22 cellular contexts compared by ENCODE assay signal in the genomic region with DNA sequence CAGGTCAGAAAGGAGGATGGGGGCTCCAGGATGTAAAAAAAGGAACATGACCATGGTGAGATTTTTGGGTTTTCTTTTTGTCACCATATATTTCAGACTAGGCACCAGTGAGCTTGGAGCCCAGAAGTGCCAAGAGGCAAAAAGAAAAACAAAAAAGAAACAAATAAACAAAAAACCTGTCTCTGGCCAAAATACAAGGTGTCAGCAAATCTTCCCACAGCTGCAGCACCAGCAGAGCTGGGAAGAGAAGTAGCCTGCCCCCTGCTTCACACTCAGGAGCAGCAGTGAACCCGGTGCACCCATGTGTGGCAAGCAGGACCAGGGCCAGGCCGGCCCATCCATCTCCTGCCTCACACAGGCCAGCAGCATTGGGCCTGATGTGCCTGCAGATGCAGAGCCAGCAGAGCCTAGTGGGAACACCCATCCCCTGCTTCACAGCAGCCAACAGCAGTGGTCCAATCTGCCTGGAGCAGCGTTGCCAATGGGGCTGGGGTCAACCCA. TPM values are rescaled to one million over a fixed set of nuclear protein-coding genes. Genes with fewer than 3 reads are reported as not detected.
A peak's percentile ranks its signal among the peaks of the same experiment; 100 is the strongest.
DNase-seq lines count a peak whose midpoint lies in the region; ATAC-seq and TF ChIP-seq lines count a peak whose summit lies in the region.
"Had no signal": no experiment of that assay in that cellular context is flagged by ENCODE, and none has a peak within 500 bp of the region (broad histone marks: within the 10 kb centered on the region; RNA-seq: fewer than 3 reads in every experiment).

No MANE protein-coding gene starts in this region.

- H3K9me3 ChIP-seq in right atrium auricular region, result peaks cover 0 to 19% of the 10 kb centered on the region in 2 donors
- H3K9me3 ChIP-seq in heart right ventricle, result peaks cover 0 to 36% (median 15%) of the 10 kb centered on the region in 11 donors
- peaks cover 5% of the 10 kb centered on the region for H3K9me3 ChIP-seq in RWPE2 (ENCODE audit: severe bottlenecking)
- peaks cover 3% of the 10 kb centered on the region for H3K9me3 ChIP-seq in parathyroid adenoma (ENCODE audit: control insufficient read depth, low read length)

- TF ChIP-seq CTCF in right atrium auricular region (IDR thresholded peaks at IDR 0.05), result no peak
- TF ChIP-seq CTCF in heart right ventricle (IDR thresholded peaks at IDR 0.05), result no peak
- no peak for TF ChIP-seq CTCF in RWPE2 (IDR thresholded peaks at IDR 0.05; ENCODE audit: poor library complexity, severe bottlenecking)
- TF ChIP-seq CTCF in parathyroid adenoma (IDR thresholded peaks at IDR 0.05), result no peak

- peaks cover 36 to 48% of the 10 kb centered on the region in 2 donors for H3K4me1 Mint-ChIP-seq in immature natural killer cell
- no peaks in the 10 kb centered on the region for H3K4me1 Mint-ChIP-seq in activated CD8-positive, alpha-beta memory T cell treated with anti-CD3 and anti-CD28 coated beads, Interleukin-2, amount 10 ng/mL, durations not matched to agents 7 days and 5 days
- H3K4me1 Mint-ChIP-seq in activated T-helper 2 cell treated with anti-CD3 and anti-CD28 coated beads, Interferon-gamma antibody, Interleukin-2, Interleukin-4, amounts not matched to agents 10 μg/mL and 5 μg/mL and 100 μg/mL, durations not matched to agents 14 hours and 24 hours and 36 hours (ENCODE audit: low read depth), result no peaks in the 10 kb centered on the region
- H3K4me1 Mint-ChIP-seq: CD4-positive, CD25-positive, alpha-beta regulatory T cell; GM23338 had no signal

- H3K9ac ChIP-seq in parathyroid adenoma, result no peak overlapping the region
- H3K9ac ChIP-seq: KMS-11 had no signal

- peaks cover 14 to 19% (median 16%) of the 10 kb centered on the region in 3 donors for H3K36me3 Mint-ChIP-seq in immature natural killer cell
- peaks cover 8% of the 10 kb centered on the region for H3K36me3 Mint-ChIP-seq in activated CD8-positive, alpha-beta memory T cell treated with anti-CD3 and anti-CD28 coated beads, Interleukin-2, amount 10 ng/mL, durations not matched to agents 7 days and 5 days
- no peaks in the 10 kb centered on the region for H3K36me3 Mint-ChIP-seq in activated T-helper 2 cell treated with anti-CD3 and anti-CD28 coated beads, Interferon-gamma antibody, Interleukin-2, Interleukin-4, amounts not matched to agents 10 μg/mL and 5 μg/mL and 100 μg/mL, durations not matched to agents 14 hours and 24 hours and 36 hours (ENCODE audit: low read depth)
- H3K36me3 Mint-ChIP-seq: CD4-positive, CD25-positive, alpha-beta regulatory T cell had no signal

- no peaks in the 10 kb centered on the region for H3K79me2 ChIP-seq in parathyroid adenoma

- H3K36me3 ChIP-seq in right atrium auricular region, result no peaks in the 10 kb centered on the region
- no peaks in the 10 kb centered on the region for H3K36me3 ChIP-seq in heart right ventricle
- H3K36me3 ChIP-seq in RWPE2 (ENCODE audit: low read depth), result no peaks in the 10 kb centered on the region
- no peaks in the 10 kb centered on the region for H3K36me3 ChIP-seq in parathyroid adenoma (ENCODE audit: control insufficient read depth, insufficient read depth, low read length)

- no peak for ATAC-seq in heart right ventricle
- ATAC-seq in RWPE2 (ENCODE audit: low read depth), result no peak
- ATAC-seq in activated CD8-positive, alpha-beta memory T cell treated with anti-CD3 and anti-CD28 coated beads, Interleukin-2, amount 10 ng/mL, durations not matched to agents 7 days and 5 days, result no peak
- ATAC-seq: GM23338 had no signal

- H3K27me3 ChIP-seq in right atrium auricular region (no peaks in the 10 kb centered on the region), heart right ventricle (no peaks in the 10 kb centered on the region), RWPE2 (ENCODE audit: insufficient read depth, poor library complexity, severe bottlenecking) (no peaks in the 10 kb centered on the region), parathyroid adenoma (ENCODE audit: control insufficient read depth, insufficient read depth, low read length) (no peaks in the 10 kb centered on the region)

- peaks cover 15 to 26% (median 21%) of the 10 kb centered on the region in 6 donors for H3K9me3 Mint-ChIP-seq in immature natural killer cell
- peaks cover 6% of the 10 kb centered on the region for H3K9me3 Mint-ChIP-seq in activated CD8-positive, alpha-beta memory T cell treated with anti-CD3 and anti-CD28 coated beads, Interleukin-2, amount 10 ng/mL, durations not matched to agents 7 days and 5 days (ENCODE audit: low read depth)
- peaks cover 23% of the 10 kb centered on the region for H3K9me3 Mint-ChIP-seq in activated T-helper 2 cell treated with anti-CD3 and anti-CD28 coated beads, Interferon-gamma antibody, Interleukin-2, Interleukin-4, amounts not matched to agents 10 μg/mL and 5 μg/mL and 100 μg/mL, durations not matched to agents 14 hours and 24 hours and 36 hours

- no peak overlapping the region for H3K4me2 ChIP-seq in parathyroid adenoma (ENCODE audit: low read length)
- H3K4me2 ChIP-seq: GM23338, KMS-11 had no signal

- CTCF ChIA-PET in activated CD8-positive, alpha-beta memory T cell treated with anti-CD3 and anti-CD28 coated beads, Interleukin-2, amount 10 ng/mL, durations not matched to agents 7 days and 5 days (lab: Charles Lee), result no interaction called here

- peaks cover 0 to 6% (median 0%) of the 10 kb centered on the region in 3 donors for H3K27me3 Mint-ChIP-seq in immature natural killer cell (ENCODE audit: low read depth in 3 of 3)
- H3K27me3 Mint-ChIP-seq in activated CD8-positive, alpha-beta memory T cell treated with anti-CD3 and anti-CD28 coated beads, Interleukin-2, amount 10 ng/mL, durations not matched to agents 7 days and 5 days, result peaks cover 33% of the 10 kb centered on the region
- peaks cover 16% of the 10 kb centered on the region for H3K27me3 Mint-ChIP-seq in activated T-helper 2 cell treated with anti-CD3 and anti-CD28 coated beads, Interferon-gamma antibody, Interleukin-2, Interleukin-4, amounts not matched to agents 10 μg/mL and 5 μg/mL and 100 μg/mL, durations not matched to agents 14 hours and 24 hours and 36 hours (ENCODE audit: low read depth)

- no peaks in the 10 kb centered on the region for H3K4me1 ChIP-seq in right atrium auricular region
- H3K4me1 ChIP-seq in heart right ventricle, result no peaks in the 10 kb centered on the region
- H3K4me1 ChIP-seq in RWPE2 (ENCODE audit: insufficient read depth, poor library complexity, severe bottlenecking), result no peaks in the 10 kb centered on the region
- peaks cover 14% of the 10 kb centered on the region for H3K4me1 ChIP-seq in parathyroid adenoma

- intact Hi-C loops in heart right ventricle (cut with DNase I), result no loop called here
- intact Hi-C loops in activated T-helper 2 cell treated with anti-CD3 and anti-CD28 coated beads, Interferon-gamma antibody, Interleukin-2, Interleukin-4, amounts not matched to agents 10 μg/mL and 5 μg/mL and 100 μg/mL, durations not matched to agents 14 hours and 24 hours and 36 hours (cut with micrococcal nuclease), result no loop called here

- H3K4me3 ChIP-seq in right atrium auricular region (no peak overlapping the region), heart right ventricle (no peak overlapping the region), RWPE2 (ENCODE audit: severe bottlenecking) (no peak overlapping the region), parathyroid adenoma (ENCODE audit: low read depth, low read length) (no peak overlapping the region)
- H3K4me3 ChIP-seq: GM23338, SK-N-MC had no signal

- DNase-seq in right atrium auricular region (ENCODE audit: low spot score) (peak; percentile 47), heart right ventricle (no peak), RWPE2 (ENCODE audit: low spot score) (peak; percentile 24), immature natural killer cell (no peak), DMS53 treated with DMSO at 0.1 percent for 48 hours (lab: John Stamatoyannopoulos, UW; ENCODE audit: unreplicated experiment) (no peak)
- DNase-seq in activated CD8-positive, alpha-beta memory T cell treated with anti-CD3 and anti-CD28 coated beads, Interleukin-2, amount 10 ng/mL, durations not matched to agents 7 days and 5 days, result no peak
- no peak for DNase-seq in activated T-helper 2 cell treated with anti-CD3 and anti-CD28 coated beads, Interferon-gamma antibody, Interleukin-2, Interleukin-4, amounts not matched to agents 10 μg/mL and 5 μg/mL and 100 μg/mL, durations not matched to agents 14 hours and 24 hours and 36 hours (ENCODE audit: low spot score)
- DNase-seq: 8988T; CD4-positive, CD25-positive, alpha-beta regulatory T cell; H9; MM.1S; NCI-H2029; NCI-H446; NCI-H526; NCI-H82; NK-92 treated with Interleukin-12 subunit alpha and Interleukin-12 subunit beta, amount 100 ng/mL, for 24 hours; SIG-M5 had no signal

- 92 to 98% methylated on average over 3 of the region's 3 CpGs for WGBS in heart right ventricle, 2 donors

- H3K27ac ChIP-seq in right atrium auricular region (no peak overlapping the region), heart right ventricle (no peak overlapping the region), RWPE2 (ENCODE audit: poor library complexity, severe bottlenecking) (no peak overlapping the region), parathyroid adenoma (peak overlapping the region; percentile 76)
- H3K27ac ChIP-seq: KMS-11, SK-N-MC had no signal

- H3K4me3 Mint-ChIP-seq in immature natural killer cell, result peak overlapping the region; percentile 51 to 80 (median 56)
- no peak overlapping the region for H3K4me3 Mint-ChIP-seq in activated CD8-positive, alpha-beta memory T cell treated with anti-CD3 and anti-CD28 coated beads, Interleukin-2, amount 10 ng/mL, durations not matched to agents 7 days and 5 days
- no peak overlapping the region for H3K4me3 Mint-ChIP-seq in activated T-helper 2 cell treated with anti-CD3 and anti-CD28 coated beads, Interferon-gamma antibody, Interleukin-2, Interleukin-4, amounts not matched to agents 10 μg/mL and 5 μg/mL and 100 μg/mL, durations not matched to agents 14 hours and 24 hours and 36 hours (ENCODE audit: low read depth)
- H3K4me3 Mint-ChIP-seq: CD4-positive, CD25-positive, alpha-beta regulatory T cell; GM23338; H9 had no signal

- peak overlapping the region; percentile 45 for H2AFZ ChIP-seq in parathyroid adenoma
- H2AFZ ChIP-seq: GM23338 had no signal

- H3K27ac Mint-ChIP-seq in immature natural killer cell, result peak overlapping the region; percentile 35 to 93 (median 78)
- H3K27ac Mint-ChIP-seq in activated CD8-positive, alpha-beta memory T cell treated with anti-CD3 and anti-CD28 coated beads, Interleukin-2, amount 10 ng/mL, durations not matched to agents 7 days and 5 days, result no peak overlapping the region
- H3K27ac Mint-ChIP-seq in activated T-helper 2 cell treated with anti-CD3 and anti-CD28 coated beads, Interferon-gamma antibody, Interleukin-2, Interleukin-4, amounts not matched to agents 10 μg/mL and 5 μg/mL and 100 μg/mL, durations not matched to agents 14 hours and 24 hours and 36 hours, result no peak overlapping the region
- H3K27ac Mint-ChIP-seq: CD4-positive, CD25-positive, alpha-beta regulatory T cell; GM23338; H9 had no signal

RNA-seq across cellular contexts. Expression of gene C10orf71, which starts 34.7 kb away (rescaled TPM):
- total RNA-seq in right atrium auricular region, result 10 to 100 TPM; 34.9 to 48.2 TPM
- 100 to 1,000 TPM in 9 of 10 donors, 10 to 100 TPM in 1; 56.0 to 225 (median 180) TPM for total RNA-seq in heart right ventricle
- 10 to 100 TPM in 1 of 2 donors, 1 to 10 TPM in 1; 3.6 to 23.0 TPM for polyA plus RNA-seq in heart right ventricle
- not detected for polyA plus RNA-seq in immature natural killer cell
- total RNA-seq in activated CD8-positive, alpha-beta memory T cell treated with anti-CD3 and anti-CD28 coated beads, Interleukin-2, amount 10 ng/mL, durations not matched to agents 7 days and 5 days, result not detected
- not detected in 2 replicates for total RNA-seq in activated T-helper 2 cell treated with anti-CD3 and anti-CD28 coated beads, Interferon-gamma antibody, Interleukin-2, Interleukin-4, amounts not matched to agents 10 μg/mL and 5 μg/mL and 100 μg/mL, durations not matched to agents 14 hours and 24 hours and 36 hours
- total RNA-seq: CD4-positive, CD25-positive, alpha-beta regulatory T cell; GM23338; H9 had no signal
- polyA plus RNA-seq: BJ; CD4-positive, CD25-positive, alpha-beta regulatory T cell; GM23338 had no signal

Comparison
In these comparisons a context has a peak if more than half of its experiments do, and no peak if none do; other contexts are left out.
1. DNase-seq: peak in right atrium auricular region (single experiment) and RWPE2 (single experiment); none in heart right ventricle (0 of 2), immature natural killer cell (0 of 3), activated CD8-positive, alpha-beta memory T cell treated with anti-CD3 and anti-CD28 coated beads, Interleukin-2, amount 10 ng/mL, durations not matched to agents 7 days and 5 days (single experiment), activated T-helper 2 cell treated with anti-CD3 and anti-CD28 coated beads, Interferon-gamma antibody, Interleukin-2, Interleukin-4, amounts not matched to agents 10 μg/mL and 5 μg/mL and 100 μg/mL, durations not matched to agents 14 hours and 24 hours and 36 hours (single experiment) and DMS53 treated with DMSO at 0.1 percent for 48 hours (single experiment).
2. H3K27ac Mint-ChIP-seq: peak in immature natural killer cell (6 of 6); none in activated CD8-positive, alpha-beta memory T cell treated with anti-CD3 and anti-CD28 coated beads, Interleukin-2, amount 10 ng/mL, durations not matched to agents 7 days and 5 days (single experiment) and activated T-helper 2 cell treated with anti-CD3 and anti-CD28 coated beads, Interferon-gamma antibody, Interleukin-2, Interleukin-4, amounts not matched to agents 10 μg/mL and 5 μg/mL and 100 μg/mL, durations not matched to agents 14 hours and 24 hours and 36 hours (single experiment).
3. H3K4me3 Mint-ChIP-seq: peak in immature natural killer cell (5 of 5); none in activated CD8-positive, alpha-beta memory T cell treated with anti-CD3 and anti-CD28 coated beads, Interleukin-2, amount 10 ng/mL, durations not matched to agents 7 days and 5 days (single experiment) and activated T-helper 2 cell treated with anti-CD3 and anti-CD28 coated beads, Interferon-gamma antibody, Interleukin-2, Interleukin-4, amounts not matched to agents 10 μg/mL and 5 μg/mL and 100 μg/mL, durations not matched to agents 14 hours and 24 hours and 36 hours (single experiment).
4. RNA of gene C10orf71, which starts 34.7 kb away (total RNA-seq): 56.0 to 225 TPM in heart right ventricle and 34.9 to 48.2 TPM in right atrium auricular region; not detected in activated CD8-positive, alpha-beta memory T cell treated with anti-CD3 and anti-CD28 coated beads, Interleukin-2, amount 10 ng/mL, durations not matched to agents 7 days and 5 days and not detected in activated T-helper 2 cell treated with anti-CD3 and anti-CD28 coated beads, Interferon-gamma antibody, Interleukin-2, Interleukin-4, amounts not matched to agents 10 μg/mL and 5 μg/mL and 100 μg/mL, durations not matched to agents 14 hours and 24 hours and 36 hours; every median in the first group is over 10 times any median in the second.